8 cellular contexts compared by ENCODE assay signal in genomic region chr3:155079795-155080546, GRCh38. TPM values are rescaled to one million over a fixed set of nuclear protein-coding genes. Genes with fewer than 3 reads are reported as not detected.
DNase-seq lines count a peak whose midpoint lies in the region; ATAC-seq and TF ChIP-seq lines count a peak whose summit lies in the region.

Gene MME (plus strand): TSS chr3:155080319. CDS start chr3:155084168, 3,849 bp downstream.

- DNase-seq in activated T-cell treated with anti-CD3 and anti-CD28 coated beads, Interleukin-2, amount 50 U/mL, for 24 hours: no peak
- DNase-seq in activated T-cell treated with anti-CD3 and anti-CD28 coated beads for 4 hours (no peak), SK-MEL-5 (ENCODE audit: low read depth, low spot score) (peak; percentile 28), fibroblast of mammary gland (ENCODE audit: low read depth) (peak; percentile 82), globus pallidus (ENCODE audit: low spot score) (no peak), NCI-H1694 (lab: John Stamatoyannopoulos, UW) (no peak)
- no peak for DNase-seq in naive thymus-derived CD8-positive, alpha-beta T cell
- no peak for DNase-seq in activated CD4-positive, CD25-positive, alpha-beta regulatory T cell (lab: John Stamatoyannopoulos, UW)

- peak within 1 kb of the TSS; percentile 55 for H3K4me3 Mint-ChIP-seq in activated T-cell treated with anti-CD3 and anti-CD28 coated beads, Interleukin-2, amount 50 U/mL, for 24 hours
- peak within 1 kb of the TSS; percentile 40 to 79 (median 68) for H3K4me3 Mint-ChIP-seq in naive thymus-derived CD8-positive, alpha-beta T cell

- POLR2A ChIA-PET in naive thymus-derived CD8-positive, alpha-beta T cell (lab: Charles Lee): no interaction called here

- in situ Hi-C loops in SK-MEL-5 (cut with HindIII; ENCODE audit: low pct_unique_long_range_greater_than_20kb, low sequenced_read_pairs): no loop called here

- ATAC-seq in naive thymus-derived CD8-positive, alpha-beta T cell: peak in 1 of 2 donors; percentile 27

- no peak within 1 kb of the TSS for H3K27ac Mint-ChIP-seq in activated T-cell treated with anti-CD3 and anti-CD28 coated beads, Interleukin-2, amount 50 U/mL, for 24 hours
- no peak within 1 kb of the TSS for H3K27ac Mint-ChIP-seq in naive thymus-derived CD8-positive, alpha-beta T cell

- peaks cover 14% of the 10 kb centered on the region for H3K4me1 Mint-ChIP-seq in activated T-cell treated with anti-CD3 and anti-CD28 coated beads, Interleukin-2, amount 50 U/mL, for 24 hours (ENCODE audit: low read depth)
- peaks cover 3 to 27% (median 14%) of the 10 kb centered on the region in 4 donors for H3K4me1 Mint-ChIP-seq in naive thymus-derived CD8-positive, alpha-beta T cell

- H3K4me3 ChIP-seq in fibroblast of mammary gland (ENCODE audit: control insufficient read depth, low read depth, low read length): peak within 1 kb of the TSS; percentile 72

- no peak for TF ChIP-seq CTCF in fibroblast of mammary gland (conservative IDR thresholded peaks at IDR 0.05; ENCODE audit: control insufficient read depth, insufficient read depth, low read depth, low read length)

- peaks cover 58% of the 10 kb centered on the region for H3K27me3 Mint-ChIP-seq in activated T-cell treated with anti-CD3 and anti-CD28 coated beads, Interleukin-2, amount 50 U/mL, for 24 hours
- peaks cover 17 to 63% (median 40%) of the 10 kb centered on the region in 5 donors for H3K27me3 Mint-ChIP-seq in naive thymus-derived CD8-positive, alpha-beta T cell

- H3K36me3 Mint-ChIP-seq in activated T-cell treated with anti-CD3 and anti-CD28 coated beads, Interleukin-2, amount 50 U/mL, for 24 hours (ENCODE audit: low read depth): no peaks in the 10 kb centered on the region
- peaks cover 0 to 4% (median 4%) of the 10 kb centered on the region in 3 donors for H3K36me3 Mint-ChIP-seq in naive thymus-derived CD8-positive, alpha-beta T cell

- H3K9me3 Mint-ChIP-seq in activated T-cell treated with anti-CD3 and anti-CD28 coated beads, Interleukin-2, amount 50 U/mL, for 24 hours: peaks cover 3% of the 10 kb centered on the region
- H3K9me3 Mint-ChIP-seq in naive thymus-derived CD8-positive, alpha-beta T cell: peaks cover 0 to 11% (median 4%) of the 10 kb centered on the region in 9 donors

RNA-seq across cellular contexts. Expression of gene MME, which starts in this region (rescaled TPM):
- total RNA-seq in SK-MEL-5 (2014; rRNA removed; shearing (Covaris generic)): 15.1 and 19.5 TPM in 2 replicates
- 10.4 and 15.5 TPM in 2 replicates for polyA plus RNA-seq in SK-MEL-5 (2015; cell fraction: cytosol; rRNA removed)
- polyA plus RNA-seq in SK-MEL-5 (2015; cell fraction: nucleus; rRNA removed): 14.2 and 16.2 TPM in 2 replicates
- 1 to 10 TPM in 1 of 2 experiments, under 1 TPM in 1; 0.91 to 1.3 TPM for total RNA-seq in naive thymus-derived CD8-positive, alpha-beta T cell
- not detected for polyA plus RNA-seq in naive thymus-derived CD8-positive, alpha-beta T cell

Comparison
In these comparisons a context has a peak if more than half of its experiments do, and no peak if none do; other contexts are left out.
1. DNase-seq: peak in SK-MEL-5 (single experiment) and fibroblast of mammary gland (single experiment); none in activated T-cell treated with anti-CD3 and anti-CD28 coated beads, Interleukin-2, amount 50 U/mL, for 24 hours (single experiment), activated T-cell treated with anti-CD3 and anti-CD28 coated beads for 4 hours (single experiment), naive thymus-derived CD8-positive, alpha-beta T cell (0 of 10), globus pallidus (single experiment), NCI-H1694 (single experiment) and activated CD4-positive, CD25-positive, alpha-beta regulatory T cell (0 of 4).